ENCODE assay signal across 21 cellular contexts in genomic region chr19:30448386-30449130, GRCh38.
A peak's percentile ranks its signal among the peaks of the same experiment; 100 is the strongest.
DNase-seq lines count a peak whose midpoint lies in the region; ATAC-seq and TF ChIP-seq lines count a peak whose summit lies in the region.
"Had no signal": no experiment of that assay in that cellular context is flagged by ENCODE, and none has a peak within 500 bp of the region (broad histone marks: within the 10 kb centered on the region; RNA-seq: fewer than 3 reads in every experiment).

No MANE protein-coding gene starts in this region.

- no peaks in the 10 kb centered on the region for H3K36me3 Mint-ChIP-seq in mesothelial cell of epicardium
- H3K36me3 Mint-ChIP-seq in stimulated activated memory B cell treated with anti-CD40 and anti-IgM and Interleukin-4, amounts not matched to agents 10 μg/mL and 1 μg/mL and 100 μg/mL, for 72 hours = no peaks in the 10 kb centered on the region
- H3K36me3 Mint-ChIP-seq: activated naive CD8-positive, alpha-beta T cell treated with anti-CD3 and anti-CD28 coated beads for 36 hours; immature natural killer cell; stimulated activated effector memory CD8-positive, alpha-beta T cell treated with anti-CD3 and anti-CD28 coated beads, Interleukin-12 subunit alpha, Interleukin-12 subunit beta, amount 100 ng/mL, for 72 hours had no signal

- peaks cover 34% of the 10 kb centered on the region for H3K27me3 Mint-ChIP-seq in mesothelial cell of epicardium (ENCODE audit: low read depth)
- H3K27me3 Mint-ChIP-seq in stimulated activated memory B cell treated with anti-CD40 and anti-IgM and Interleukin-4, amounts not matched to agents 10 μg/mL and 1 μg/mL and 100 μg/mL, for 72 hours = no peaks in the 10 kb centered on the region
- H3K27me3 Mint-ChIP-seq: B cell had no signal

- H3K4me3 ChIP-seq in coronary artery = peak overlapping the region; percentile 34

- ATAC-seq in stimulated activated memory B cell treated with anti-CD40 and anti-IgM and Interleukin-4, amounts not matched to agents 10 μg/mL and 1 μg/mL and 100 μg/mL, for 72 hours = no peak
- ATAC-seq: effector memory CD8-positive, alpha-beta T cell; heart left ventricle; right cardiac atrium; stimulated activated effector memory CD8-positive, alpha-beta T cell treated with anti-CD3 and anti-CD28 coated beads, Interleukin-12 subunit alpha, Interleukin-12 subunit beta, amount 100 ng/mL, for 72 hours had no signal

- TF ChIP-seq CTCF in coronary artery (IDR thresholded peaks at IDR 0.05) = no peak
- no peak for TF ChIP-seq CTCF in mesothelial cell of epicardium (IDR thresholded peaks at IDR 0.05; ENCODE audit: unreplicated experiment)

- H3K27ac Mint-ChIP-seq in mesothelial cell of epicardium = peak overlapping the region; percentile 88
- no peak overlapping the region for H3K27ac Mint-ChIP-seq in stimulated activated memory B cell treated with anti-CD40 and anti-IgM and Interleukin-4, amounts not matched to agents 10 μg/mL and 1 μg/mL and 100 μg/mL, for 72 hours
- H3K27ac Mint-ChIP-seq: activated naive CD8-positive, alpha-beta T cell treated with anti-CD3 and anti-CD28 coated beads for 36 hours; B cell; effector memory CD8-positive, alpha-beta T cell; immature natural killer cell; stimulated activated effector memory CD8-positive, alpha-beta T cell treated with anti-CD3 and anti-CD28 coated beads, Interleukin-12 subunit alpha, Interleukin-12 subunit beta, amount 100 ng/mL, for 72 hours had no signal

- peak; percentile 23 for DNase-seq in GM04503 (ENCODE audit: low read depth)
- no peak for DNase-seq in coronary artery (ENCODE audit: low spot score)
- no peak for DNase-seq in mesothelial cell of epicardium (ENCODE audit: low spot score in 2 of 2, unreplicated experiment in 2 of 2)
- DNase-seq in erythroblast (lab: John Stamatoyannopoulos, UW) = no peak
- no peak for DNase-seq in hippocampal formation (lab: John Stamatoyannopoulos, UW)
- no peak for DNase-seq in NCI-H345 treated with DMSO at 0.1 percent for 48 hours (lab: John Stamatoyannopoulos, UW; ENCODE audit: unreplicated experiment)
- DNase-seq: activated naive CD8-positive, alpha-beta T cell treated with anti-CD3 and anti-CD28 coated beads for 36 hours; Caco-2; effector memory CD8-positive, alpha-beta T cell; heart left ventricle; immature natural killer cell; NCI-H1092 treated with DMSO at 0.1 percent for 48 hours; NCI-H2081; NCI-H510A treated with DMSO at 0.1 percent for 48 hours; right cardiac atrium; SW 1271; trophoblast cell had no signal

- no peak overlapping the region for H3K4me3 Mint-ChIP-seq in mesothelial cell of epicardium
- H3K4me3 Mint-ChIP-seq in stimulated activated memory B cell treated with anti-CD40 and anti-IgM and Interleukin-4, amounts not matched to agents 10 μg/mL and 1 μg/mL and 100 μg/mL, for 72 hours = no peak overlapping the region
- H3K4me3 Mint-ChIP-seq: activated naive CD8-positive, alpha-beta T cell treated with anti-CD3 and anti-CD28 coated beads for 36 hours; B cell; effector memory CD8-positive, alpha-beta T cell; immature natural killer cell; stimulated activated effector memory CD8-positive, alpha-beta T cell treated with anti-CD3 and anti-CD28 coated beads, Interleukin-12 subunit alpha, Interleukin-12 subunit beta, amount 100 ng/mL, for 72 hours had no signal

- H3K9me3 Mint-ChIP-seq in mesothelial cell of epicardium = no peaks in the 10 kb centered on the region
- H3K9me3 Mint-ChIP-seq in stimulated activated memory B cell treated with anti-CD40 and anti-IgM and Interleukin-4, amounts not matched to agents 10 μg/mL and 1 μg/mL and 100 μg/mL, for 72 hours = peaks cover 12% of the 10 kb centered on the region
- H3K9me3 Mint-ChIP-seq: activated naive CD8-positive, alpha-beta T cell treated with anti-CD3 and anti-CD28 coated beads for 36 hours; immature natural killer cell; stimulated activated effector memory CD8-positive, alpha-beta T cell treated with anti-CD3 and anti-CD28 coated beads, Interleukin-12 subunit alpha, Interleukin-12 subunit beta, amount 100 ng/mL, for 72 hours had no signal

- peaks cover 38% of the 10 kb centered on the region for H3K4me1 Mint-ChIP-seq in mesothelial cell of epicardium
- peaks cover 6% of the 10 kb centered on the region for H3K4me1 Mint-ChIP-seq in stimulated activated memory B cell treated with anti-CD40 and anti-IgM and Interleukin-4, amounts not matched to agents 10 μg/mL and 1 μg/mL and 100 μg/mL, for 72 hours
- H3K4me1 Mint-ChIP-seq: activated naive CD8-positive, alpha-beta T cell treated with anti-CD3 and anti-CD28 coated beads for 36 hours; immature natural killer cell; stimulated activated effector memory CD8-positive, alpha-beta T cell treated with anti-CD3 and anti-CD28 coated beads, Interleukin-12 subunit alpha, Interleukin-12 subunit beta, amount 100 ng/mL, for 72 hours had no signal

- H3K27ac ChIP-seq in coronary artery (no peak overlapping the region), temporal lobe (ENCODE audit: low read depth, low read length) (peak overlapping the region; percentile 44)

- TF ChIP-seq POLR2A in erythroblast (IDR thresholded peaks at IDR 0.05; ENCODE audit: low read length) = no peak
